Comparison of ENCODE assay signal across 1 cellular context in genomic region chr6:44133981-44134711, GRCh38.
TF ChIP-seq lines count a peak whose summit lies in the region.

No MANE protein-coding gene starts in this region.

TF ChIP-seq in K562, 482 proteins besides CTCF, POLR2A, EP300 and RAD21 (continued from another document):
- TF ChIP-seq, protein P1, sequence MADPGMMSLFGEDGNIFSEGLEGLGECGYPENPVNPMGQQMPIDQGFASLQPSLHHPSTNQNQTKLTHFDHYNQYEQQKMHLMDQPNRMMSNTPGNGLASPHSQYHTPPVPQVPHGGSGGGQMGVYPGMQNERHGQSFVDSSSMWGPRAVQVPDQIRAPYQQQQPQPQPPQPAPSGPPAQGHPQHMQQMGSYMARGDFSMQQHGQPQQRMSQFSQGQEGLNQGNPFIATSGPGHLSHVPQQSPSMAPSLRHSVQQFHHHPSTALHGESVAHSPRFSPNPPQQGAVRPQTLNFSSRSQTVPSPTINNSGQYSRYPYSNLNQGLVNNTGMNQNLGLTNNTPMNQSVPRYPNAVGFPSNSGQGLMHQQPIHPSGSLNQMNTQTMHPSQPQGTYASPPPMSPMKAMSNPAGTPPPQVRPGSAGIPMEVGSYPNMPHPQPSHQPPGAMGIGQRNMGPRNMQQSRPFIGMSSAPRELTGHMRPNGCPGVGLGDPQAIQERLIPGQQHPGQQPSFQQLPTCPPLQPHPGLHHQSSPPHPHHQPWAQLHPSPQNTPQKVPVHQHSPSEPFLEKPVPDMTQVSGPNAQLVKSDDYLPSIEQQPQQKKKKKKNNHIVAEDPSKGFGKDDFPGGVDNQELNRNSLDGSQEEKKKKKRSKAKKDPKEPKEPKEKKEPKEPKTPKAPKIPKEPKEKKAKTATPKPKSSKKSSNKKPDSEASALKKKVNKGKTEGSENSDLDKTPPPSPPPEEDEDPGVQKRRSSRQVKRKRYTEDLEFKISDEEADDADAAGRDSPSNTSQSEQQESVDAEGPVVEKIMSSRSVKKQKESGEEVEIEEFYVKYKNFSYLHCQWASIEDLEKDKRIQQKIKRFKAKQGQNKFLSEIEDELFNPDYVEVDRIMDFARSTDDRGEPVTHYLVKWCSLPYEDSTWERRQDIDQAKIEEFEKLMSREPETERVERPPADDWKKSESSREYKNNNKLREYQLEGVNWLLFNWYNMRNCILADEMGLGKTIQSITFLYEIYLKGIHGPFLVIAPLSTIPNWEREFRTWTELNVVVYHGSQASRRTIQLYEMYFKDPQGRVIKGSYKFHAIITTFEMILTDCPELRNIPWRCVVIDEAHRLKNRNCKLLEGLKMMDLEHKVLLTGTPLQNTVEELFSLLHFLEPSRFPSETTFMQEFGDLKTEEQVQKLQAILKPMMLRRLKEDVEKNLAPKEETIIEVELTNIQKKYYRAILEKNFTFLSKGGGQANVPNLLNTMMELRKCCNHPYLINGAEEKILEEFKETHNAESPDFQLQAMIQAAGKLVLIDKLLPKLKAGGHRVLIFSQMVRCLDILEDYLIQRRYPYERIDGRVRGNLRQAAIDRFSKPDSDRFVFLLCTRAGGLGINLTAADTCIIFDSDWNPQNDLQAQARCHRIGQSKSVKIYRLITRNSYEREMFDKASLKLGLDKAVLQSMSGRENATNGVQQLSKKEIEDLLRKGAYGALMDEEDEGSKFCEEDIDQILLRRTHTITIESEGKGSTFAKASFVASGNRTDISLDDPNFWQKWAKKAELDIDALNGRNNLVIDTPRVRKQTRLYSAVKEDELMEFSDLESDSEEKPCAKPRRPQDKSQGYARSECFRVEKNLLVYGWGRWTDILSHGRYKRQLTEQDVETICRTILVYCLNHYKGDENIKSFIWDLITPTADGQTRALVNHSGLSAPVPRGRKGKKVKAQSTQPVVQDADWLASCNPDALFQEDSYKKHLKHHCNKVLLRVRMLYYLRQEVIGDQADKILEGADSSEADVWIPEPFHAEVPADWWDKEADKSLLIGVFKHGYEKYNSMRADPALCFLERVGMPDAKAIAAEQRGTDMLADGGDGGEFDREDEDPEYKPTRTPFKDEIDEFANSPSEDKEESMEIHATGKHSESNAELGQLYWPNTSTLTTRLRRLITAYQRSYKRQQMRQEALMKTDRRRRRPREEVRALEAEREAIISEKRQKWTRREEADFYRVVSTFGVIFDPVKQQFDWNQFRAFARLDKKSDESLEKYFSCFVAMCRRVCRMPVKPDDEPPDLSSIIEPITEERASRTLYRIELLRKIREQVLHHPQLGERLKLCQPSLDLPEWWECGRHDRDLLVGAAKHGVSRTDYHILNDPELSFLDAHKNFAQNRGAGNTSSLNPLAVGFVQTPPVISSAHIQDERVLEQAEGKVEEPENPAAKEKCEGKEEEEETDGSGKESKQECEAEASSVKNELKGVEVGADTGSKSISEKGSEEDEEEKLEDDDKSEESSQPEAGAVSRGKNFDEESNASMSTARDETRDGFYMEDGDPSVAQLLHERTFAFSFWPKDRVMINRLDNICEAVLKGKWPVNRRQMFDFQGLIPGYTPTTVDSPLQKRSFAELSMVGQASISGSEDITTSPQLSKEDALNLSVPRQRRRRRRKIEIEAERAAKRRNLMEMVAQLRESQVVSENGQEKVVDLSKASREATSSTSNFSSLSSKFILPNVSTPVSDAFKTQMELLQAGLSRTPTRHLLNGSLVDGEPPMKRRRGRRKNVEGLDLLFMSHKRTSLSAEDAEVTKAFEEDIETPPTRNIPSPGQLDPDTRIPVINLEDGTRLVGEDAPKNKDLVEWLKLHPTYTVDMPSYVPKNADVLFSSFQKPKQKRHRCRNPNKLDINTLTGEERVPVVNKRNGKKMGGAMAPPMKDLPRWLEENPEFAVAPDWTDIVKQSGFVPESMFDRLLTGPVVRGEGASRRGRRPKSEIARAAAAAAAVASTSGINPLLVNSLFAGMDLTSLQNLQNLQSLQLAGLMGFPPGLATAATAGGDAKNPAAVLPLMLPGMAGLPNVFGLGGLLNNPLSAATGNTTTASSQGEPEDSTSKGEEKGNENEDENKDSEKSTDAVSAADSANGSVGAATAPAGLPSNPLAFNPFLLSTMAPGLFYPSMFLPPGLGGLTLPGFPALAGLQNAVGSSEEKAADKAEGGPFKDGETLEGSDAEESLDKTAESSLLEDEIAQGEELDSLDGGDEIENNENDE (IDR thresholded peaks at IDR 0.05; ENCODE audit: low read depth, low read length), result no peak
